ENCODE assay signal across 8 cellular contexts in the genomic region with DNA sequence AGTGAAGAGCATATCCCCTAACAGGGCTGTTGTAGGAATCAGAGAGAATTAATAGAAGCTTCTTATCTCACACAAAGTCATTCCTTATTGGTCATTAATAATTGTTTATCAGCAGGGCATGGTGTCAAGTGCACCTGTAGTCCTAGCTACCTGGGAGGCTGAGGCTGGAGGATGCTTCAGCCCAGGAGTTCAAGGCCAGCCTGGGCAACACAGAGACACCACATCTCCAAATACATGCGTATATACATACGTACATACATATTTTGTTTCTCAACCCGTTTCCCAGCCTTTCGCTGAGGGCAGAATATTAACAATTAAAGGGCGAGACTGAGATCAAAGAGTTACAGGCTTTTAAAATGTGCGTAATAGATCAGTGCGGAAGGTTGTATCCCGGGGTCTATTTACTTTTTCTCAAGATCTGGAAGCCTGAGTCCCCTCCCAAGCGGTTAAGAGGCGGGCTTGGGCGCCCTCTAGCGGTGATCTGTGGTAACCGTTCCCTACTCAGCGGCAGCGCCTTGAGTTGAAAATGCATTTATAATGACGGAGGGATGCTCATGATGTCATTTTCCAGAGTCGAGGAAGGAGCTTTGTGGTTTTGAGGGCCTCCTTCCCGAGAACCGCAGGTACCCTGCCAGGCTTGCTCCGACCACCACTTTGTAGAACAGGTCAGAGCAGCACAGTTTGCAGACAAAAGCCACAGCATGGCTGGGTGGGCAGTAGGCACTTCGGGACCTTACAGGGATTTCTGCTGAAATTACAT.
DNase-seq lines count a peak whose midpoint lies in the region; ATAC-seq and TF ChIP-seq lines count a peak whose summit lies in the region.

No MANE protein-coding gene starts in this region.

- in situ Hi-C loops in T47D (cut with HindIII; ENCODE audit: low pct_unique_long_range_greater_than_20kb, low sequenced_read_pairs) = no loop called here

- H3K4me3 Mint-ChIP-seq in CD4-positive, alpha-beta T cell = no peak overlapping the region
- H3K4me3 Mint-ChIP-seq in immature natural killer cell = no peak overlapping the region

- H3K9me3 Mint-ChIP-seq in CD4-positive, alpha-beta T cell = no peaks in the 10 kb centered on the region
- no peaks in the 10 kb centered on the region for H3K9me3 Mint-ChIP-seq in immature natural killer cell

- intact Hi-C loops in CD4-positive, alpha-beta T cell (cut with DNase I, micrococcal nuclease) = loop anchor here (1.0 to 10.0 kb wide), 4 partner anchors 223 to 1355 kb away; no protein-coding TSS in a partner anchor

- no peaks in the 10 kb centered on the region for H3K9me3 ChIP-seq in CD4-positive, alpha-beta T cell (ENCODE audit: control insufficient read depth, low read length)
- no peaks in the 10 kb centered on the region for H3K9me3 ChIP-seq in WERI-Rb-1 (ENCODE audit: severe bottlenecking)

- peak; percentile 59 for ATAC-seq in CD4-positive, alpha-beta T cell (ENCODE audit: poor library complexity)
- ATAC-seq in GM18873 (IDR thresholded peaks at IDR 0.05; ENCODE audit: low FRiP score, unreplicated experiment) = no peak

- peak; percentile 96 for TF ChIP-seq CTCF in CD4-positive, alpha-beta T cell (IDR thresholded peaks at IDR 0.05)
- TF ChIP-seq CTCF in WERI-Rb-1 (IDR thresholded peaks at IDR 0.05; ENCODE audit: low read depth, low read length) = peak; percentile 93

- no peaks in the 10 kb centered on the region for H3K36me3 ChIP-seq in WERI-Rb-1

- H3K27me3 Mint-ChIP-seq in CD4-positive, alpha-beta T cell = peaks cover 11% of the 10 kb centered on the region
- peaks cover 0 to 9% (median 2%) of the 10 kb centered on the region in 3 donors for H3K27me3 Mint-ChIP-seq in immature natural killer cell (ENCODE audit: low read depth in 3 of 3)

- CTCF ChIA-PET in CD4-positive, alpha-beta T cell (lab: Charles Lee) = interaction anchor here (1.1 to 1.2 kb wide), 2 partner anchors 11 to 25 kb away, joined by 3 read pairs; no protein-coding TSS in a partner anchor

- H3K36me3 Mint-ChIP-seq in CD4-positive, alpha-beta T cell (ENCODE audit: low read depth) = no peaks in the 10 kb centered on the region
- H3K36me3 Mint-ChIP-seq in immature natural killer cell = no peaks in the 10 kb centered on the region

- no peak overlapping the region for H3K27ac ChIP-seq in CD4-positive, alpha-beta T cell (ENCODE audit: low read depth, low read length)
- H3K27ac ChIP-seq in WERI-Rb-1 = no peak overlapping the region

- H3K4me1 Mint-ChIP-seq in CD4-positive, alpha-beta T cell (ENCODE audit: low read depth) = no peaks in the 10 kb centered on the region
- no peaks in the 10 kb centered on the region for H3K4me1 Mint-ChIP-seq in immature natural killer cell

- peaks cover 4% of the 10 kb centered on the region for H3K27me3 ChIP-seq in CD4-positive, alpha-beta T cell (ENCODE audit: control insufficient read depth, insufficient read depth, low read length)
- H3K27me3 ChIP-seq in WERI-Rb-1 (ENCODE audit: insufficient read depth, low read depth, severe bottlenecking) = no peaks in the 10 kb centered on the region

- no peak overlapping the region for H3K27ac Mint-ChIP-seq in CD4-positive, alpha-beta T cell
- H3K27ac Mint-ChIP-seq in immature natural killer cell = no peak overlapping the region

- POLR2A ChIA-PET in CD4-positive, alpha-beta T cell (lab: Charles Lee) = no interaction called here

- no peak overlapping the region for H3K4me3 ChIP-seq in WERI-Rb-1 (ENCODE audit: low read depth, low read length)

- DNase-seq in CD4-positive, alpha-beta T cell = peak; percentile 38 to 78 (median 60)
- DNase-seq in HCEC 1CT (peak; percentile 39), NCI-H2196 (lab: John Stamatoyannopoulos, UW; ENCODE audit: unreplicated experiment) (peak; percentile 67), WERI-Rb-1 (peak; percentile 91), T47D (ENCODE audit: low read depth in 1 of 2, low spot score in 1 of 2) (peak; percentile 33 to 53), immature natural killer cell (peak; percentile 48 to 65 (median 49))
- peak; percentile 26 to 55 for DNase-seq in stimulated activated CD4-positive, alpha-beta T cell treated with anti-CD3 and anti-CD28 coated beads, Interleukin-15, amount 100 ng/mL, for 1 hour (ENCODE audit: low read depth in 1 of 2, low spot score in 1 of 2)

Comparison
In these comparisons a context has a peak if more than half of its experiments do, and no peak if none do; other contexts are left out.
1. DNase-seq: peak in every context shown above with its lines; median percentile 91 in WERI-Rb-1; 67 in NCI-H2196; 60 in CD4-positive, alpha-beta T cell; 49 in immature natural killer cell; 43 in T47D; 40 in stimulated activated CD4-positive, alpha-beta T cell treated with anti-CD3 and anti-CD28 coated beads, Interleukin-15, amount 100 ng/mL, for 1 hour; 39 in HCEC 1CT.